Comparison of ENCODE assay signal across 9 cellular contexts in the genomic region with DNA sequence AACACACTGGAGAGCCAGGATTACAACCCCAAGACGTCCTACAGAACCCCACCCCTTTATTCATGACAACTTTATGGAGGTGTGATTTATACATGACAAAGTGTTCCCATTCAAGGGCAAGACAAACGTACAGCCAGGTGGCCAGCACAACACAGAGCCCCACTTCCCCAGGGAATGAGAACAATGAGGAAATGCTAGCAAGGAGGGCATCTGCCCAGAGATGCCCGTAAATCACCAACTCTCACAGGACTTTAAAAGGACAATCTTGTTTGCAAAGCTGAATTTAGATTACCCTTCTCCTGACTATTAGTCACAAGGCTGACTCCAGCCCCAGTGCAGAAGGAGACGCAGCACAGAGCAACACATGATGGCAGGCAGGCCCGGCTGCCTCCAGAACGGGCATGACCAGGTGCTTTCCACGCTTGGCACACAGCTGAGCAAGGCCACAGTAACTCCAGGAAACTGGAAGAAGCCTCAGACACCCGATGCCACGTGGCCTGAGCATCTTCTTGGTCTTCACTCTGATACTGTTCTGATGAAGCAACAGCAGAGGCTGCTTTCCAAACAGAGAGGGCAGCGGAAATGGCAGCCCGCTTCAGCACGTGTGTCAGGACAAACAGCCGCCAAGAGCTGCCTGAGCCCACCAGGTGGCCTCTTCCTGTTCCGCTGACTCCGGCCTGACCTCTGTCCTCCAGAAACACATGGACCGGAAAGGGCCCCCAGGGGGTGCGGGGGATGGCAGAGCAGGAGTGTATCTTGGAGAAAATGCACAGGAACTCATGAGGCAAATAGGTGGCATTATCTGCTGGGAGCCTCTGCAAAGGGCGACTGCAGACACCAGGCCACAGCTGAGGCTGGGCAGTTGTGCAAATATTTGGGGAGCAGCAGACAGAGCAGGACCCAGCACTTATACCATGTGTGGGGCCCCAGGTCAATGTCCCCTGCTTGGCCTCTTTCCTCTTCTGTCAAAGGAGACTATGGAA. TPM values are rescaled to one million over a fixed set of nuclear protein-coding genes. Genes with fewer than 3 reads are reported as not detected.
DNase-seq lines count a peak whose midpoint lies in the region; ATAC-seq and TF ChIP-seq lines count a peak whose summit lies in the region.
"Had no signal": no experiment of that assay in that cellular context is flagged by ENCODE, and none has a peak within 500 bp of the region (broad histone marks: within the 10 kb centered on the region; RNA-seq: fewer than 3 reads in every experiment).

No MANE protein-coding gene starts in this region.

- H3K27ac ChIP-seq in stomach smooth muscle (ENCODE audit: low read length) (peak overlapping the region; percentile 92), RWPE1 (no peak overlapping the region)

- H3K27me3 ChIP-seq in stomach smooth muscle (ENCODE audit: control insufficient read depth in 1 of 2, insufficient read depth in 2 of 2, low read length in 2 of 2) = no peaks in the 10 kb centered on the region

- POLR2A ChIA-PET in RWPE1 (lab: Yijun Ruan, JAX; ENCODE audit: low non-redundant PET) = no interaction called here

- H3K4me1 ChIP-seq in stomach smooth muscle (ENCODE audit: control insufficient read depth, insufficient read depth, low read length) = peaks cover 90% of the 10 kb centered on the region

- no peaks in the 10 kb centered on the region for H3K36me3 ChIP-seq in stomach smooth muscle (ENCODE audit: control insufficient read depth in 2 of 2, insufficient read depth in 2 of 2, low read length in 2 of 2)

- CTCF ChIA-PET in RWPE1 (lab: Yijun Ruan, JAX) = no interaction called here

- DNase-seq in NCI-H524 (lab: John Stamatoyannopoulos, UW) = peak; percentile 6 to 60
- no peak for DNase-seq in NCI-H524 treated with DMSO at 0.1 percent for 48 hours (lab: John Stamatoyannopoulos, UW)
- peak; percentile 13 for DNase-seq in SK-MEL-5 (ENCODE audit: low read depth, low spot score)
- peak; percentile 59 for DNase-seq in glutamatergic neuron
- DNase-seq in RWPE1 (ENCODE audit: low spot score) = no peak
- DNase-seq: amniotic stem cell had no signal

- H3K27me3 Mint-ChIP-seq in glutamatergic neuron (ENCODE audit: unreplicated experiment) = peaks cover 12% of the 10 kb centered on the region

- peak overlapping the region in 1 of 2 donors; percentile 29 for H3K4me3 ChIP-seq in stomach smooth muscle (ENCODE audit: low read length in 2 of 2)

- TF ChIP-seq CTCF in glutamatergic neuron (IDR thresholded peaks at IDR 0.05; ENCODE audit: partially characterized antibody, unreplicated experiment) = no peak
- TF ChIP-seq CTCF in RWPE1 (conservative IDR thresholded peaks at IDR 0.05; ENCODE audit: low read depth) = no peak

- H3K27ac Mint-ChIP-seq in glutamatergic neuron (ENCODE audit: unreplicated experiment) = peak overlapping the region; percentile 93

- in situ Hi-C loops in SK-MEL-5 (cut with HindIII; ENCODE audit: low pct_unique_long_range_greater_than_20kb, low sequenced_read_pairs) = no loop called here

- peak overlapping the region; percentile 36 to 64 for H3K9ac ChIP-seq in stomach smooth muscle (ENCODE audit: low read length in 2 of 2)

- ATAC-seq in GM18517 (IDR thresholded peaks at IDR 0.05; ENCODE audit: unreplicated experiment) = no peak
- no peak for ATAC-seq in HG02970 (IDR thresholded peaks at IDR 0.05; ENCODE audit: low FRiP score, unreplicated experiment)

- peak overlapping the region; percentile 77 for H3K4me3 Mint-ChIP-seq in glutamatergic neuron (ENCODE audit: unreplicated experiment)

- H3K9me3 ChIP-seq in stomach smooth muscle (ENCODE audit: control insufficient read depth in 2 of 2, low read length in 2 of 2) = no peaks in the 10 kb centered on the region

- peaks cover under 1% of the 10 kb centered on the region for H3K36me3 Mint-ChIP-seq in glutamatergic neuron (ENCODE audit: unreplicated experiment)

- H3K9me3 Mint-ChIP-seq in glutamatergic neuron (ENCODE audit: unreplicated experiment) = peaks cover 8% of the 10 kb centered on the region

- peaks cover 65% of the 10 kb centered on the region for H3K4me1 Mint-ChIP-seq in glutamatergic neuron (ENCODE audit: low read depth, unreplicated experiment)

RNA-seq across cellular contexts. Expression of a gene that starts 51.3 kb away (rescaled TPM):
- 0.11 and 0.27 TPM in 2 replicates for total RNA-seq in SK-MEL-5 (2014; rRNA removed; shearing (Covaris generic))
- 0.61 and 0.83 TPM in 2 replicates for polyA plus RNA-seq in SK-MEL-5 (2015; cell fraction: cytosol; rRNA removed)
- 0.34 TPM in 1 of 2 replicates, not detected in the other for polyA plus RNA-seq in SK-MEL-5 (2015; cell fraction: nucleus; rRNA removed)
- total RNA-seq in glutamatergic neuron (ENCODE audit: unreplicated experiment) = 51.1 TPM

Comparison
In these comparisons a context has a peak if more than half of its experiments do, and no peak if none do; other contexts are left out.
1. DNase-seq: peak in NCI-H524 (2 of 2), SK-MEL-5 (single experiment) and glutamatergic neuron (single experiment); none in NCI-H524 treated with DMSO at 0.1 percent for 48 hours (single experiment) and RWPE1 (single experiment).
2. RNA of a gene that starts 51.3 kb away (total RNA-seq): 51.1 TPM in glutamatergic neuron (single experiment); 0.11 to 0.27 TPM in SK-MEL-5; every median in the first group is over 10 times any median in the second.